Comparison of ENCODE assay signal across 14 cellular contexts in genomic region chr2:232897386-232897970, GRCh38.
"Had no signal": no experiment of that assay in that cellular context is flagged by ENCODE, and none has a peak within 500 bp of the region (broad histone marks: within the 10 kb centered on the region; RNA-seq: fewer than 3 reads in every experiment).

No MANE protein-coding gene starts in this region.

- H3K27ac ChIP-seq: colonic mucosa, lower lobe of right lung, psoas muscle, sigmoid colon, SJSA1, spleen, thyroid gland had no signal

- DNase-seq: activated CD4-positive, alpha-beta T cell treated with anti-CD3 and anti-CD28 coated beads for 4 hours; activated naive CD4-positive, alpha-beta T cell; activated T-cell treated with anti-CD3 and anti-CD28 coated beads, Interleukin-2, amount 50 U/mL, for 4 hours; central memory CD4-positive, alpha-beta T cell; colonic mucosa; effector CD8-positive, alpha-beta T cell; foreskin melanocyte; immature natural killer cell; lower lobe of right lung; psoas muscle; sigmoid colon; spleen; thyroid gland had no signal
